In the genomic region with DNA sequence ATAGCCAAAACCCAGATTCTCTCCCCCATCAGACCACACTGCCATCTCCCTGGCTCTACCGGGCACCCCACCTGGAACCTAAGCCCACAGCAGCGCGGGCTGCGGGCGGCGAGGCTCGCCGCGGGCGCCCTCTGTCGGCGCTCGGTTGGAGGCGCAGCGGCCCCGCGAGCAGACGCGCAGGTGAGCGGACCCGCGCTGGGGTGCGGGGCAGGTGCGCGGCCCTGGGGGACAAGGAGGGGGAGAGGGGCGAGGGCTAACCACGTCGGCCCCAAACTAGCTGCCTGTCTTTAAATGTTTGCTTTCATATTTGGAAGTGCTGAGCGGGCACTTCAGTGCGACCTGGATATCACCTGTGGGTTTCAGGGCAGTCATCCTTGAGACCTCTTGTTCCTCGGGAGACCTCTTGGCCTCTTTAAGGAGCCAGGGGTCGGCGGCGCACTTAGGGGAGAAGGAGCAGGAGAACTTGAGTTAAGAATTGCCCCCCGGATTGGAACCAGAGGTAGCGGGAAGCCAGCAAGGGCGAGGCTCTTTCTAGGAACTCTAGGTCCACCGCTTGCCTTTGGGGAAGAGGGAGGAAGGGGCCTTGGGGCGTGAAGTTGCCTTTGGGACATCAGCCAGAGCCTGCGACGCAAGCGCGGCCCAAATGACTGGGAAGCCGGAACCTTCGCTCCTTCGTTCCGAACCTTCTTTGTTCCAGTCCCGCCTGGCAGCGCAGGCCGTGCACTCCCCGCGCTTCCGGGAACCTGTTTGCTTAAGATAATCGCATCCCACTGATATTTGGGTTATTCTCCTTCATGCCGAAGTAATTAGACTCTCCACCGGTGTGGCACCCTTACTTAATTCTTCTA, we compare ENCODE assay signal across 8 cellular contexts.
DNase-seq lines count a peak whose midpoint lies in the region; ATAC-seq, FAIRE-seq and TF ChIP-seq lines count a peak whose summit lies in the region.

No MANE protein-coding gene starts in this region.

- no peak for FAIRE-seq in bronchial epithelial cell (lab: Jason Lieb, UNC)

- no peaks in the 10 kb centered on the region for H3K36me3 Mint-ChIP-seq in Caco-2 (ENCODE audit: insufficient read depth, unreplicated experiment)

- no peaks in the 10 kb centered on the region for H3K4me1 Mint-ChIP-seq in Caco-2 (ENCODE audit: low read depth, unreplicated experiment)

- DNase-seq in Caco-2 (peak in 1 of 2 experiments; percentile 57), UCSD-AML1 (lab: John Stamatoyannopoulos, UW; ENCODE audit: unreplicated experiment) (peak; percentile 23), bronchial epithelial cell (ENCODE audit: low read depth) (no peak), lower lobe of right lung (peak; percentile 51), OCI-M2 (lab: John Stamatoyannopoulos, UW; ENCODE audit: unreplicated experiment) (no peak)
- peak; percentile 56 for DNase-seq in stimulated activated CD8-positive, alpha-beta memory T cell treated with anti-CD3 and anti-CD28 coated beads, Interleukin-4, amount 100 ng/mL, for 48 hours

- peak overlapping the region; percentile 71 for H3K4me3 Mint-ChIP-seq in Caco-2 (ENCODE audit: unreplicated experiment)

- H3K4me1 ChIP-seq in Caco-2 = peaks cover 5% of the 10 kb centered on the region; the same call in 1 of the 2 replicates
- H3K4me1 ChIP-seq in lower lobe of right lung = peaks cover 11% of the 10 kb centered on the region

- H3K4me3 ChIP-seq in Caco-2 (ENCODE audit: low read depth, low read length) (peak overlapping the region; percentile 21), bronchial epithelial cell (ENCODE audit: low read depth, low read length) (peak overlapping the region; percentile 36), lower lobe of right lung (peak overlapping the region; percentile 54)

- H3K27me3 ChIP-seq in Caco-2 (replicated peaks; ENCODE audit: control insufficient read depth, insufficient read depth, low read length) = no peaks in the 10 kb centered on the region; the same call in 1 of the 2 replicates
- peaks cover 5% of the 10 kb centered on the region for H3K27me3 ChIP-seq in bronchial epithelial cell (ENCODE audit: control insufficient read depth, insufficient read depth, low read length)
- H3K27me3 ChIP-seq in lower lobe of right lung (ENCODE audit: low read depth) = no peaks in the 10 kb centered on the region

- H3K27me3 Mint-ChIP-seq in Caco-2 (ENCODE audit: insufficient read depth, unreplicated experiment) = peaks cover 13% of the 10 kb centered on the region

- H3K27ac ChIP-seq in lower lobe of right lung = no peak overlapping the region

- H3K36me3 ChIP-seq in Caco-2 (ENCODE audit: control insufficient read depth, insufficient read depth, low read length) (no peaks in the 10 kb centered on the region), bronchial epithelial cell (ENCODE audit: control insufficient read depth, insufficient read depth, low read length) (no peaks in the 10 kb centered on the region), lower lobe of right lung (no peaks in the 10 kb centered on the region)

- peak; percentile 66 to 85 for TF ChIP-seq CTCF in Caco-2 (IDR thresholded peaks at IDR 0.05; ENCODE audit: insufficient read depth in 1 of 2, low read depth in 1 of 2, low read length in 1 of 2, severe bottlenecking in 1 of 2, unreplicated experiment in 1 of 2)
- TF ChIP-seq CTCF in bronchial epithelial cell (IDR thresholded peaks at IDR 0.05; ENCODE audit: insufficient read depth, low read length, severe bottlenecking) = peak; percentile 81
- TF ChIP-seq CTCF in lower lobe of right lung (IDR thresholded peaks at IDR 0.05) = peak; percentile 85

- BruUV-seq in Caco-2 (replicated peaks; lab: Mats Ljungman, UMichigan) = no TSS peak

- no peaks in the 10 kb centered on the region for H3K9me3 Mint-ChIP-seq in Caco-2 (ENCODE audit: unreplicated experiment)

- no peak overlapping the region for H3K27ac Mint-ChIP-seq in Caco-2 (ENCODE audit: unreplicated experiment)

- peak; percentile 91 for ATAC-seq in GM19463 (IDR thresholded peaks at IDR 0.05; ENCODE audit: unreplicated experiment)
- ATAC-seq in HG03565 (IDR thresholded peaks at IDR 0.05; ENCODE audit: unreplicated experiment) = peak; percentile 75
- ATAC-seq in lower lobe of right lung = peak; percentile 87 to 93

- CTCF ChIA-PET in Caco-2 (lab: Charles Lee) = no interaction called here

- no peaks in the 10 kb centered on the region for H3K9me3 ChIP-seq in Caco-2
- no peaks in the 10 kb centered on the region for H3K9me3 ChIP-seq in lower lobe of right lung

- POLR2A ChIA-PET in Caco-2 (lab: Charles Lee) = no interaction called here

- intact Hi-C loops in Caco-2 (cut with micrococcal nuclease; ENCODE audit: unreplicated experiment) (loop anchor here (1.0 to 10.0 kb wide), 6 partner anchors 147 to 1412 kb away; no protein-coding TSS in a partner anchor), lower lobe of right lung (cut with DNase I) (no loop called here)

Comparison
In these comparisons a context has a peak if more than half of its experiments do, and no peak if none do; other contexts are left out.
1. DNase-seq: peak in UCSD-AML1 (single experiment), lower lobe of right lung (single experiment) and stimulated activated CD8-positive, alpha-beta memory T cell treated with anti-CD3 and anti-CD28 coated beads, Interleukin-4, amount 100 ng/mL, for 48 hours (single experiment); none in bronchial epithelial cell (single experiment) and OCI-M2 (single experiment).
2. Peak in every context shown above with its lines, with median percentiles within 50 percentile points of each other: H3K4me3 ChIP-seq, CTCF ChIP-seq and ATAC-seq.